In genomic region chr11:55795256-55795655, GRCh38 we compare ENCODE assay signal across 10 cellular contexts. TPM values are rescaled to one million over a fixed set of nuclear protein-coding genes. Genes with fewer than 3 reads are reported as not detected.
"Had no signal": no experiment of that assay in that cellular context is flagged by ENCODE, and none has a peak within 500 bp of the region (broad histone marks: within the 10 kb centered on the region; RNA-seq: fewer than 3 reads in every experiment).

Gene OR5D14, plus strand, starts transcription at chr11:55795556. Its CDS starts 0 bp downstream, at chr11:55795556.

- H3K4me3 ChIP-seq: GM23248, GM23338, HAP-1 had no signal

- H3K27ac ChIP-seq: GM23248 had no signal

- H3K4me3 Mint-ChIP-seq: GM23338, H9, HFFc6 had no signal

- H2AFZ ChIP-seq: GM23248, GM23338 had no signal

- H3K4me1 Mint-ChIP-seq: GM23338, H9 had no signal

- H3K9ac ChIP-seq: GM23248 had no signal

- H3K4me2 ChIP-seq: GM23338 had no signal

- H3K9me3 ChIP-seq: HAP-1 had no signal

- H3K27ac Mint-ChIP-seq: GM23338, H9, HFFc6 had no signal

- H3K36me3 ChIP-seq: HAP-1 had no signal

- H3K4me1 ChIP-seq: HAP-1 had no signal

- DNase-seq: GM23248, GOT3, H7, H9, HCEC 1CT, HFFc6 had no signal

RNA-seq across cellular contexts. Expression of gene OR5D14, which starts in this region (rescaled TPM):
- total RNA-seq: GM23248, GM23338, H1, H4, H7, H9, HFFc6 had no signal
- polyA plus RNA-seq: GM23248, GM23338, H1 had no signal
